In the genomic region with DNA sequence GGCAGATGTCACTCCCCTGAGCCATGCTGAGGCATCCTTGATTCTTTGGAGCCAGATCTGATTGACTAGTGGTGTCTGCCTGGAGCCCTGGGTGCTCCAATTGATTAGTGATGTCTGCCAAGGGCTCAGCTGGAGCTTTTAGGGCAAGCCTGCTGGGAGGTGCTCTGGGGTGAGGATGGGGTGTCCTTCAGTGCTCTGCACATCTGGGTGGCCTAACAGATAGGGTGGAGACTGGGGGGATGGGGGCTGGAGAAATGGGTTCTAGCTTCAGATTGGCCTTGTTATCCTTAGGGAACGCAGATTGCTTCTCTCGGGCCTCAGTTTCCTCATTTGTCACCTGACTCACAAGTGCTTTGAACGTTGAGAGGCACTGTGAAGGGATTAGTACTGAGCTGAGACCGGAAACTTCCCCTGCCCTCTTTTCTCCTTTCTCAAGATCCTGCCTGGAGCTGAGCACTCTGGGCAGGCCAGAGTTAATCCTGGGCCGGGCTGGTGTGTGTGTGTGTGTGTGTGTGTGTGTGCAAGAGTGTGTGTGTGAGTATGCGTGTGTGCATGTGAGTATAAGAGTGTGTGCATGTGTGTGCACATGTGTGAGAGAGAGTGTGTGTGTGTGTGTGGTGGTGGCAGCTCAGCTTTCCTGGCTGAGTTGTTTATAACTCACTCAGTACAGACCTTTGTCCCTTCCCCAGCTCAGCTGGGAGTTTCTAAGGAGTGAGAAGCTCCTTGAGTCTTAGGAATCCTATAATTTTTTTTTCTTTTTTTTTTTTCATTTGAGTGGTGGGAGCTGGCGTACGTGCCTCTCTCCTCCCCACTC, we compare ENCODE assay signal across 12 cellular contexts. TPM values are rescaled to one million over a fixed set of nuclear protein-coding genes. Genes with fewer than 3 reads are reported as not detected.
DNase-seq lines count a peak whose midpoint lies in the region; TF ChIP-seq lines count a peak whose summit lies in the region.
"Had no signal": no experiment of that assay in that cellular context is flagged by ENCODE, and none has a peak within 500 bp of the region (broad histone marks: within the 10 kb centered on the region; RNA-seq: fewer than 3 reads in every experiment).

No MANE protein-coding gene starts in this region.

- H2AFZ ChIP-seq in smooth muscle cell (ENCODE audit: low read depth) = no peak overlapping the region
- H2AFZ ChIP-seq: GM23338 had no signal

- intact Hi-C loops in activated CD4-positive, alpha-beta memory T cell treated with anti-CD3 and anti-CD28 coated beads for 36 hours (cut with micrococcal nuclease) = no loop called here

- no peaks in the 10 kb centered on the region for H3K36me3 Mint-ChIP-seq in glutamatergic neuron (ENCODE audit: unreplicated experiment)
- H3K36me3 Mint-ChIP-seq in T-helper 2 cell treated with Interferon-gamma antibody and Interleukin-4, amounts not matched to agents 5 μg/mL and 100 μg/mL, for 36 hours (ENCODE audit: low read depth) = no peaks in the 10 kb centered on the region
- no peaks in the 10 kb centered on the region for H3K36me3 Mint-ChIP-seq in activated CD4-positive, alpha-beta memory T cell treated with anti-CD3 and anti-CD28 coated beads for 36 hours

- TF ChIP-seq CTCF in glutamatergic neuron (IDR thresholded peaks at IDR 0.05; ENCODE audit: partially characterized antibody, unreplicated experiment) (no peak), smooth muscle cell (IDR thresholded peaks at IDR 0.05; ENCODE audit: borderline replicate concordance, insufficient read depth, poor library complexity, severe bottlenecking) (no peak)

- no peaks in the 10 kb centered on the region for H4K20me1 ChIP-seq in smooth muscle cell (ENCODE audit: low read depth)

- peaks cover 17% of the 10 kb centered on the region for H3K27me3 Mint-ChIP-seq in glutamatergic neuron (ENCODE audit: unreplicated experiment)
- no peaks in the 10 kb centered on the region for H3K27me3 Mint-ChIP-seq in T-helper 2 cell treated with Interferon-gamma antibody and Interleukin-4, amounts not matched to agents 5 μg/mL and 100 μg/mL, for 36 hours (ENCODE audit: low read depth)
- H3K27me3 Mint-ChIP-seq in activated CD4-positive, alpha-beta memory T cell treated with anti-CD3 and anti-CD28 coated beads for 36 hours = peaks cover 3% of the 10 kb centered on the region

- H3K9me3 ChIP-seq in smooth muscle cell (replicated peaks; ENCODE audit: low read depth) = no peaks in the 10 kb centered on the region

- WGBS in smooth muscle cell (ENCODE audit: low lambda C conversion rate) = 54% methylated on average over 8 of the region's 8 CpGs

- POLR2A ChIA-PET in activated CD4-positive, alpha-beta memory T cell treated with anti-CD3 and anti-CD28 coated beads for 36 hours (lab: Charles Lee) = no interaction called here

- H3K36me3 ChIP-seq in smooth muscle cell (ENCODE audit: low read depth) = no peaks in the 10 kb centered on the region

- H3K27ac ChIP-seq in smooth muscle cell (ENCODE audit: low read depth) = no peak overlapping the region

- in situ Hi-C loops in SK-MEL-5 (cut with HindIII; ENCODE audit: low pct_unique_long_range_greater_than_20kb, low sequenced_read_pairs) = no loop called here

- H3K4me2 ChIP-seq in smooth muscle cell = peak overlapping the region; percentile 15
- H3K4me2 ChIP-seq: GM23338 had no signal

- H3K4me3 ChIP-seq in smooth muscle cell = no peak overlapping the region
- H3K4me3 ChIP-seq: GM23338 had no signal

- H3K4me1 Mint-ChIP-seq in glutamatergic neuron (ENCODE audit: low read depth, unreplicated experiment) = peaks cover 31% of the 10 kb centered on the region
- H3K4me1 Mint-ChIP-seq in T-helper 2 cell treated with Interferon-gamma antibody and Interleukin-4, amounts not matched to agents 5 μg/mL and 100 μg/mL, for 36 hours (ENCODE audit: low read depth) = peaks cover 21% of the 10 kb centered on the region
- H3K4me1 Mint-ChIP-seq in activated CD4-positive, alpha-beta memory T cell treated with anti-CD3 and anti-CD28 coated beads for 36 hours (ENCODE audit: low read depth) = peaks cover 11% of the 10 kb centered on the region

- peak overlapping the region; percentile 37 for H3K4me3 Mint-ChIP-seq in glutamatergic neuron (ENCODE audit: unreplicated experiment)
- no peak overlapping the region for H3K4me3 Mint-ChIP-seq in T-helper 2 cell treated with Interferon-gamma antibody and Interleukin-4, amounts not matched to agents 5 μg/mL and 100 μg/mL, for 36 hours
- H3K4me3 Mint-ChIP-seq in activated CD4-positive, alpha-beta memory T cell treated with anti-CD3 and anti-CD28 coated beads for 36 hours = no peak overlapping the region
- H3K4me3 Mint-ChIP-seq: GM23338 had no signal

- CTCF ChIA-PET in activated CD4-positive, alpha-beta memory T cell treated with anti-CD3 and anti-CD28 coated beads for 36 hours (lab: Charles Lee) = interaction anchor here (0.7 to 2.3 kb wide), 4 partner anchors 9 to 52 kb away, joined by 3 to 5 read pairs (median 4); no protein-coding TSS in a partner anchor

- peaks cover 17% of the 10 kb centered on the region for H3K9me3 Mint-ChIP-seq in glutamatergic neuron (ENCODE audit: unreplicated experiment)
- H3K9me3 Mint-ChIP-seq in T-helper 2 cell treated with Interferon-gamma antibody and Interleukin-4, amounts not matched to agents 5 μg/mL and 100 μg/mL, for 36 hours = peaks cover 3% of the 10 kb centered on the region
- H3K9me3 Mint-ChIP-seq in activated CD4-positive, alpha-beta memory T cell treated with anti-CD3 and anti-CD28 coated beads for 36 hours = no peaks in the 10 kb centered on the region
- H3K9me3 Mint-ChIP-seq: GM23338 had no signal

- no peaks in the 10 kb centered on the region for H3F3A ChIP-seq in smooth muscle cell (ENCODE audit: low read depth)

- no peak overlapping the region for H3K9ac ChIP-seq in smooth muscle cell (ENCODE audit: low read depth)

- H3K27ac Mint-ChIP-seq in glutamatergic neuron (ENCODE audit: unreplicated experiment) = peak overlapping the region; percentile 49
- no peak overlapping the region for H3K27ac Mint-ChIP-seq in T-helper 2 cell treated with Interferon-gamma antibody and Interleukin-4, amounts not matched to agents 5 μg/mL and 100 μg/mL, for 36 hours
- no peak overlapping the region for H3K27ac Mint-ChIP-seq in activated CD4-positive, alpha-beta memory T cell treated with anti-CD3 and anti-CD28 coated beads for 36 hours
- H3K27ac Mint-ChIP-seq: GM23338 had no signal

- DNase-seq in M059J (ENCODE audit: low read depth) (peak; percentile 22), SK-MEL-5 (ENCODE audit: low read depth, low spot score) (peak; percentile 42), glutamatergic neuron (no peak), smooth muscle cell (lab: John Stamatoyannopoulos, UW; ENCODE audit: unreplicated experiment) (no peak), inferior parietal cortex (ENCODE audit: extremely low spot score) (no peak)
- no peak for DNase-seq in T-helper 2 cell treated with Interferon-gamma antibody and Interleukin-4, amounts not matched to agents 5 μg/mL and 100 μg/mL, for 36 hours (ENCODE audit: low spot score)
- no peak for DNase-seq in activated CD4-positive, alpha-beta memory T cell treated with anti-CD3 and anti-CD28 coated beads for 36 hours
- DNase-seq: activated CD4-positive, alpha-beta T cell treated with anti-CD3 and anti-CD28 coated beads, Interleukin-2, amount 50 U/mL, for 1 hour; activated T-cell treated with anti-CD3 and anti-CD28 coated beads, Interleukin-2, amount 50 U/mL, for 48 hours; dermis blood vessel endothelial cell; MM.1S had no signal

- H3K4me1 ChIP-seq in smooth muscle cell (ENCODE audit: low read depth) = peaks cover 20% of the 10 kb centered on the region

- no peaks in the 10 kb centered on the region for H3K79me2 ChIP-seq in smooth muscle cell (ENCODE audit: low read depth)

- no peaks in the 10 kb centered on the region for H3K27me3 ChIP-seq in smooth muscle cell (ENCODE audit: low read depth)

RNA-seq across cellular contexts. Expression of a gene that starts 5.6 kb away (rescaled TPM):
- 43.1 and 75.3 TPM in 2 replicates for total RNA-seq in M059J (2014; rRNA removed; shearing (Covaris generic))
- 53.9 and 57.1 TPM in 2 replicates for total RNA-seq in SK-MEL-5 (2014; rRNA removed; shearing (Covaris generic))
- polyA plus RNA-seq in SK-MEL-5 (2015; cell fraction: cytosol; rRNA removed) = 70.4 and 75.0 TPM in 2 replicates
- 17.7 and 39.4 TPM in 2 replicates for polyA plus RNA-seq in SK-MEL-5 (2015; cell fraction: nucleus; rRNA removed)
- total RNA-seq in glutamatergic neuron (ENCODE audit: unreplicated experiment) (36.0 TPM), smooth muscle cell (23.0 and 28.3 TPM in 2 replicates)
- 31.7 and 38.6 TPM in 2 replicates for polyA plus RNA-seq in smooth muscle cell
- total RNA-seq in activated CD4-positive, alpha-beta memory T cell treated with anti-CD3 and anti-CD28 coated beads for 36 hours = 1 to 10 TPM; 1.3 to 1.5 TPM

Comparison
In these comparisons a context has a peak if more than half of its experiments do, and no peak if none do; other contexts are left out.
1. DNase-seq: peak in M059J (single experiment) and SK-MEL-5 (single experiment); none in glutamatergic neuron (single experiment), smooth muscle cell (single experiment), inferior parietal cortex (single experiment), T-helper 2 cell treated with Interferon-gamma antibody and Interleukin-4, amounts not matched to agents 5 μg/mL and 100 μg/mL, for 36 hours (single experiment) and activated CD4-positive, alpha-beta memory T cell treated with anti-CD3 and anti-CD28 coated beads for 36 hours (single experiment).